In genomic region chr5:147321569-147321968, GRCh38 we compare ENCODE assay signal across 21 cellular contexts.
"Had no signal": no experiment of that assay in that cellular context is flagged by ENCODE, and none has a peak within 500 bp of the region (broad histone marks: within the 10 kb centered on the region; RNA-seq: fewer than 3 reads in every experiment).

No MANE protein-coding gene starts in this region.

- H3K27me3 Mint-ChIP-seq: activated CD4-positive, alpha-beta T cell treated with anti-CD3 and anti-CD28 coated beads, Interleukin-2, amount 10 ng/mL, durations not matched to agents 7 days and 5 days; activated naive CD8-positive, alpha-beta T cell; memory B cell had no signal

- H3K27ac Mint-ChIP-seq: activated CD4-positive, alpha-beta T cell treated with anti-CD3 and anti-CD28 coated beads, Interleukin-2, amount 10 ng/mL, durations not matched to agents 7 days and 5 days; activated naive CD8-positive, alpha-beta T cell; memory B cell; naive thymus-derived CD4-positive, alpha-beta T cell; stimulated activated effector memory CD8-positive, alpha-beta T cell treated with anti-CD3 and anti-CD28 coated beads, Interleukin-12 subunit alpha, Interleukin-12 subunit beta, amount 100 ng/mL, for 72 hours had no signal

- H3K36me3 Mint-ChIP-seq: activated naive CD8-positive, alpha-beta T cell; memory B cell; naive thymus-derived CD4-positive, alpha-beta T cell; stimulated activated effector memory CD8-positive, alpha-beta T cell treated with anti-CD3 and anti-CD28 coated beads, Interleukin-12 subunit alpha, Interleukin-12 subunit beta, amount 100 ng/mL, for 72 hours had no signal

- ATAC-seq: body of pancreas; left ventricle myocardium superior; mucosa of descending colon; naive thymus-derived CD4-positive, alpha-beta T cell; stimulated activated effector memory CD8-positive, alpha-beta T cell treated with anti-CD3 and anti-CD28 coated beads, Interleukin-12 subunit alpha, Interleukin-12 subunit beta, amount 100 ng/mL, for 72 hours had no signal

- DNase-seq: activated CD4-positive, alpha-beta T cell treated with anti-CD3 and anti-CD28 coated beads, Interleukin-2, amount 10 ng/mL, durations not matched to agents 7 days and 5 days; activated CD4-positive, CD25-positive, alpha-beta regulatory T cell; activated CD8-positive, alpha-beta memory T cell treated with anti-CD3 and anti-CD28 coated beads for 24 hours; activated gamma-delta T cell treated with Interleukin-2 at 50 U/mL for 16 hours; amygdala; body of pancreas; central memory CD4-positive, alpha-beta T cell; colonic mucosa; esophagus squamous epithelium; kidney glomerular epithelial cell; left ventricle myocardium superior; mucosa of descending colon; naive thymus-derived CD4-positive, alpha-beta T cell; pancreas; sigmoid colon; spleen; stimulated activated CD4-positive, alpha-beta T cell treated with anti-CD3 and anti-CD28 coated beads, Interleukin-2, amount 100 ng/mL, for 24 hours; thyroid gland had no signal

- H3K4me1 Mint-ChIP-seq: activated CD4-positive, alpha-beta T cell treated with anti-CD3 and anti-CD28 coated beads, Interleukin-2, amount 10 ng/mL, durations not matched to agents 7 days and 5 days; memory B cell; stimulated activated effector memory CD8-positive, alpha-beta T cell treated with anti-CD3 and anti-CD28 coated beads, Interleukin-12 subunit alpha, Interleukin-12 subunit beta, amount 100 ng/mL, for 72 hours had no signal

- H3K4me3 Mint-ChIP-seq: activated CD4-positive, alpha-beta T cell treated with anti-CD3 and anti-CD28 coated beads, Interleukin-2, amount 10 ng/mL, durations not matched to agents 7 days and 5 days; activated naive CD8-positive, alpha-beta T cell; memory B cell; naive thymus-derived CD4-positive, alpha-beta T cell; stimulated activated effector memory CD8-positive, alpha-beta T cell treated with anti-CD3 and anti-CD28 coated beads, Interleukin-12 subunit alpha, Interleukin-12 subunit beta, amount 100 ng/mL, for 72 hours had no signal

- H3K9me3 Mint-ChIP-seq: activated CD4-positive, alpha-beta T cell treated with anti-CD3 and anti-CD28 coated beads, Interleukin-2, amount 10 ng/mL, durations not matched to agents 7 days and 5 days; stimulated activated effector memory CD8-positive, alpha-beta T cell treated with anti-CD3 and anti-CD28 coated beads, Interleukin-12 subunit alpha, Interleukin-12 subunit beta, amount 100 ng/mL, for 72 hours had no signal
